Comparison of ENCODE assay signal across 10 cellular contexts in genomic region chr3:188432826-188433525, GRCh38.
A peak's percentile ranks its signal among the peaks of the same experiment; 100 is the strongest.
DNase-seq lines count a peak whose midpoint lies in the region; ATAC-seq and TF ChIP-seq lines count a peak whose summit lies in the region.
"Had no signal": no experiment of that assay in that cellular context is flagged by ENCODE, and none has a peak within 500 bp of the region (broad histone marks: within the 10 kb centered on the region; RNA-seq: fewer than 3 reads in every experiment).

No MANE protein-coding gene starts in this region.

- H3K9me3 Mint-ChIP-seq in activated T-cell treated with anti-CD3 and anti-CD28 coated beads, Interleukin-2, amount 50 U/mL, for 72 hours = no peaks in the 10 kb centered on the region
- peaks cover 6% of the 10 kb centered on the region for H3K9me3 Mint-ChIP-seq in activated naive CD8-positive, alpha-beta T cell treated with anti-CD3 and anti-CD28 coated beads, Interleukin-2, amount 10 ng/mL, durations not matched to agents 7 days and 5 days

- H3K9me3 ChIP-seq in transverse colon = no peaks in the 10 kb centered on the region

- no peaks in the 10 kb centered on the region for H3K36me3 ChIP-seq in transverse colon

- intact Hi-C loops in transverse colon (cut with DNase I; ENCODE audit: low total_unique reads) = no loop called here

- peaks cover 13 to 56% (median 32%) of the 10 kb centered on the region in 4 donors for H3K4me1 ChIP-seq in transverse colon

- in situ Hi-C loops in transverse colon (cut with MboI; ENCODE audit: low pct_ligation_motif_present in 1 of 4, low pct_unique_long_range_greater_than_20kb in 1 of 4, low sequenced_read_pairs in 3 of 4) = no loop called here

- no peak for TF ChIP-seq CTCF in transverse colon (IDR thresholded peaks at IDR 0.05)

- peak in 1 of 2 donors; percentile 50 for ATAC-seq in activated T-cell treated with anti-CD3 and anti-CD28 coated beads, Interleukin-2, amount 50 U/mL, for 72 hours (replicated peaks in 1 of 2)
- ATAC-seq in activated naive CD8-positive, alpha-beta T cell treated with anti-CD3 and anti-CD28 coated beads, Interleukin-2, amount 10 ng/mL, durations not matched to agents 7 days and 5 days (ENCODE audit: low read depth) = peak; percentile 83
- ATAC-seq in left lobe of liver (peak; percentile 95), GM21717 (IDR thresholded peaks at IDR 0.05; ENCODE audit: unreplicated experiment) (no peak), HG02970 (IDR thresholded peaks at IDR 0.05; ENCODE audit: low FRiP score, unreplicated experiment) (no peak)

- POLR2A ChIA-PET in activated naive CD8-positive, alpha-beta T cell treated with anti-CD3 and anti-CD28 coated beads, Interleukin-2, amount 10 ng/mL, durations not matched to agents 7 days and 5 days (lab: Charles Lee) = interaction anchor here (0.5 to 0.6 kb wide), 2 partner anchors 37 to 687 kb away, joined by 3 read pairs; no protein-coding TSS in a partner anchor

- 36 to 42% methylated on average over 6 of the region's 6 CpGs for WGBS in transverse colon (ENCODE audit: low coverage in 1 of 2), 2 donors

- no peak for TF ChIP-seq POLR2A in transverse colon (IDR thresholded peaks at IDR 0.05)

- H3K27ac Mint-ChIP-seq in activated T-cell treated with anti-CD3 and anti-CD28 coated beads, Interleukin-2, amount 50 U/mL, for 72 hours = peak overlapping the region; percentile 74
- peak overlapping the region; percentile 80 for H3K27ac Mint-ChIP-seq in activated naive CD8-positive, alpha-beta T cell treated with anti-CD3 and anti-CD28 coated beads, Interleukin-2, amount 10 ng/mL, durations not matched to agents 7 days and 5 days

- peak overlapping the region in 3 of 4 donors; percentile 4 to 75 (median 32) for H3K27ac ChIP-seq in transverse colon
- H3K27ac ChIP-seq: C4-2B, VCaP had no signal

- no peak for DNase-seq in activated T-cell treated with anti-CD3 and anti-CD28 coated beads, Interleukin-2, amount 50 U/mL, for 72 hours
- DNase-seq in activated T-cell treated with anti-CD3 and anti-CD28 coated beads for 4 hours (no peak), left lobe of liver (ENCODE audit: low spot score) (peak; percentile 67), transverse colon (no peak), NCI-H1930 (lab: John Stamatoyannopoulos, UW) (no peak)
- DNase-seq in activated naive CD8-positive, alpha-beta T cell treated with anti-CD3 and anti-CD28 coated beads, Interleukin-2, amount 10 ng/mL, durations not matched to agents 7 days and 5 days = no peak

- H3K27me3 Mint-ChIP-seq in activated T-cell treated with anti-CD3 and anti-CD28 coated beads, Interleukin-2, amount 50 U/mL, for 72 hours (ENCODE audit: low read depth) = no peaks in the 10 kb centered on the region
- no peaks in the 10 kb centered on the region for H3K27me3 Mint-ChIP-seq in activated naive CD8-positive, alpha-beta T cell treated with anti-CD3 and anti-CD28 coated beads, Interleukin-2, amount 10 ng/mL, durations not matched to agents 7 days and 5 days

- H3K4me3 Mint-ChIP-seq in activated T-cell treated with anti-CD3 and anti-CD28 coated beads, Interleukin-2, amount 50 U/mL, for 72 hours = peak overlapping the region; percentile 35 to 75
- H3K4me3 Mint-ChIP-seq in activated naive CD8-positive, alpha-beta T cell treated with anti-CD3 and anti-CD28 coated beads, Interleukin-2, amount 10 ng/mL, durations not matched to agents 7 days and 5 days = peak overlapping the region; percentile 68

- H3K27me3 ChIP-seq in transverse colon = no peaks in the 10 kb centered on the region

- H3K4me1 Mint-ChIP-seq in activated T-cell treated with anti-CD3 and anti-CD28 coated beads, Interleukin-2, amount 50 U/mL, for 72 hours (ENCODE audit: low read depth) = peaks cover 30% of the 10 kb centered on the region
- H3K4me1 Mint-ChIP-seq in activated naive CD8-positive, alpha-beta T cell treated with anti-CD3 and anti-CD28 coated beads, Interleukin-2, amount 10 ng/mL, durations not matched to agents 7 days and 5 days = peaks cover 36% of the 10 kb centered on the region

- TF ChIP-seq EP300 in transverse colon (IDR thresholded peaks at IDR 0.05; ENCODE audit: low read depth) = no peak

- H3K36me3 Mint-ChIP-seq in activated T-cell treated with anti-CD3 and anti-CD28 coated beads, Interleukin-2, amount 50 U/mL, for 72 hours (ENCODE audit: insufficient read depth in 2 of 2) = peaks cover 0 to 5% of the 10 kb centered on the region in 2 donors
- H3K36me3 Mint-ChIP-seq in activated naive CD8-positive, alpha-beta T cell treated with anti-CD3 and anti-CD28 coated beads, Interleukin-2, amount 10 ng/mL, durations not matched to agents 7 days and 5 days = peaks cover 38% of the 10 kb centered on the region

- H3K4me3 ChIP-seq in transverse colon = no peak overlapping the region

Comparison
In these comparisons a context has a peak if more than half of its experiments do, and no peak if none do; other contexts are left out.
1. ATAC-seq: peak in activated naive CD8-positive, alpha-beta T cell treated with anti-CD3 and anti-CD28 coated beads, Interleukin-2, amount 10 ng/mL, durations not matched to agents 7 days and 5 days (single experiment) and left lobe of liver (single experiment); none in GM21717 (single experiment) and HG02970 (single experiment).